Comparison of ENCODE assay signal across 8 cellular contexts in the genomic region with DNA sequence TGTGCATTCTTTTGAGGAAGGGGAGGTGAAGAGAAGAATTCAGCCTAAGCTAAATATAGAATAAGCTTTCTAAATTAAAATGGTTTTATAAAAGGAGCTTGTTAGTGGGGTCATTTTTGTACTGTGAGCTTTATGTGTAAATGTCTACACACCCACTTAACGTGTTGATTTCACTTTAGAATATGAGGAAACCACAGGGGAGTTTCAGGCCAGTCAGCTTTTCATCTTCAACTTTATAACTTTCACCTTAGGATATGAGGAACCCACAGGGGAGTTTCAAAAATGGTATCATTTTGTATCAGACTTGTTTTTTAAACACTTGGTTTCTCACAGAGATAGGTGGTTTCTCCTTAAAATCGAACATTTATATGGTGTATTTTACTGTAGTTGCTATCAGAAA.
DNase-seq lines count a peak whose midpoint lies in the region; ATAC-seq and TF ChIP-seq lines count a peak whose summit lies in the region.
"Not testable (repeated sequence)": the region's sequence is repeated elsewhere in the genome, so short reads cannot be mapped to it uniquely, and the experiment has no call there.

No MANE protein-coding gene starts in this region.

- not testable (repeated sequence) for DNase-seq in LNCaP clone FGC (ENCODE audit: low read depth); WTC11 (ENCODE audit: low spot score); adrenal gland; left lung; trophoblast cell; testis

- peaks cover 39% of the 10 kb centered on the region for H3K27me3 Mint-ChIP-seq in WTC11 (ENCODE audit: low read depth)

- peak overlapping the region; percentile 59 to 87 (median 76) for H3K4me2 ChIP-seq in BLaER1 treated with 17β-estradiol and CSF1 and Interleukin-3, amounts not matched to agents 10 nM and 100 nM
- H3K4me2 ChIP-seq in trophoblast cell (ENCODE audit: low read length): peak overlapping the region; percentile 16

- POLR2A ChIA-PET in WTC11 (lab: Charles Lee): not testable (repeated sequence)

- peak overlapping the region in 9 of 11 experiments; percentile 75 to 85 (median 82); a peak in 14 of 22 replicates for H3K9ac ChIP-seq in BLaER1 treated with 17β-estradiol and CSF1 and Interleukin-3, amounts not matched to agents 10 nM and 100 nM
- H3K9ac ChIP-seq in endocrine pancreas (ENCODE audit: control insufficient read depth, insufficient read depth, low read length); trophoblast cell (ENCODE audit: low read length): not testable (repeated sequence)

- not testable (repeated sequence) for H2BK120ac ChIP-seq in trophoblast cell (ENCODE audit: insufficient read depth, low read length, poor library complexity)

- H4K8ac ChIP-seq in trophoblast cell (ENCODE audit: low read depth, low read length): not testable (repeated sequence)

- H3K4me1 Mint-ChIP-seq in WTC11: not testable (repeated sequence)

- not testable (repeated sequence) for H3K18ac ChIP-seq in trophoblast cell (ENCODE audit: low read length)

- intact Hi-C loops in adrenal gland (cut with DNase I); left lung (cut with DNase I); testis (cut with DNase I; ENCODE audit: low total_unique reads): not testable (repeated sequence)

- H3K79me2 ChIP-seq in trophoblast cell (ENCODE audit: control insufficient read depth, insufficient read depth, low read length, poor library complexity): not testable (repeated sequence)

- not testable (repeated sequence) for H3K23ac ChIP-seq in trophoblast cell (ENCODE audit: low read length)

- not testable (repeated sequence) for H4K12ac ChIP-seq in trophoblast cell (ENCODE audit: low read depth, low read length)

- H3K36me3 ChIP-seq in BLaER1 treated with 17β-estradiol and CSF1 and Interleukin-3, amounts not matched to agents 10 nM and 100 nM; adrenal gland (replicated peaks in 1 of 2); endocrine pancreas (ENCODE audit: control insufficient read depth, insufficient read depth, low read length); left lung; trophoblast cell (ENCODE audit: control insufficient read depth in 1 of 2, insufficient read depth in 2 of 2, low read length in 2 of 2); testis (ENCODE audit: low read depth, missing control alignments): not testable (repeated sequence)

- TF ChIP-seq POLR2A in adrenal gland (IDR thresholded peaks at IDR 0.05); testis (IDR thresholded peaks at IDR 0.05): not testable (repeated sequence)

- not testable (repeated sequence) for TF ChIP-seq CTCF in LNCaP clone FGC (IDR thresholded peaks at IDR 0.05; ENCODE audit: control insufficient read depth, extremely low read depth, insufficient read depth); WTC11 (IDR thresholded peaks at IDR 0.05); adrenal gland (IDR thresholded peaks at IDR 0.05); left lung (IDR thresholded peaks at IDR 0.05); testis (IDR thresholded peaks at IDR 0.05)

- H2BK12ac ChIP-seq in trophoblast cell (ENCODE audit: low read length): not testable (repeated sequence)

- not testable (repeated sequence) for H3K27me3 ChIP-seq in BLaER1 treated with 17β-estradiol and CSF1 and Interleukin-3, amounts not matched to agents 10 nM and 100 nM; adrenal gland; endocrine pancreas (ENCODE audit: control insufficient read depth, insufficient read depth, low read length); left lung; trophoblast cell (ENCODE audit: insufficient read depth, low read length); testis

- not testable (repeated sequence) for H2BK5ac ChIP-seq in trophoblast cell (ENCODE audit: low read depth, low read length, poor library complexity)

- H2AFZ ChIP-seq in trophoblast cell (ENCODE audit: insufficient read depth, low read length, poor library complexity): not testable (repeated sequence)

- not testable (repeated sequence) for H4K91ac ChIP-seq in trophoblast cell (ENCODE audit: low read depth, low read length)

- not testable (repeated sequence) for H3K4me1 ChIP-seq in BLaER1 treated with 17β-estradiol and CSF1 and Interleukin-3, amounts not matched to agents 10 nM and 100 nM; adrenal gland (replicated peaks in 1 of 2); endocrine pancreas (ENCODE audit: control insufficient read depth, insufficient read depth, low read length); left lung; trophoblast cell (ENCODE audit: control insufficient read depth in 1 of 2, insufficient read depth in 2 of 2, low read length in 2 of 2); testis

- not testable (repeated sequence) for H3K79me1 ChIP-seq in trophoblast cell (ENCODE audit: low read length)

- peak overlapping the region; percentile 64 to 78 (median 70); a peak in 17 of 20 replicates for H3K4me3 ChIP-seq in BLaER1 treated with 17β-estradiol and CSF1 and Interleukin-3, amounts not matched to agents 10 nM and 100 nM
- H3K4me3 ChIP-seq in LNCaP clone FGC (ENCODE audit: low read depth, low read length) (peak overlapping the region; percentile 53), adrenal gland (peak overlapping the region in 2 of 4 donors; percentile 37 to 93), endocrine pancreas (ENCODE audit: control insufficient read depth, insufficient read depth, low read length) (peak overlapping the region; percentile 89), left lung (peak overlapping the region; percentile 47 to 49), testis (peak overlapping the region; percentile 59 to 65)
- not testable (repeated sequence) for H3K4me3 ChIP-seq in trophoblast cell (ENCODE audit: low read depth, low read length)

- not testable (repeated sequence) for H3K36me3 Mint-ChIP-seq in WTC11

- H3K9me3 ChIP-seq in BLaER1 treated with 17β-estradiol and CSF1 and Interleukin-3, amounts not matched to agents 10 nM and 100 nM (replicated peaks in 1 of 11); adrenal gland (replicated peaks in 1 of 3); endocrine pancreas (ENCODE audit: control insufficient read depth, low read length); left lung; trophoblast cell (ENCODE audit: insufficient read depth, low read depth, low read length); testis: not testable (repeated sequence)

- peak overlapping the region in 9 of 11 experiments; percentile 73 to 87 (median 83); a peak in 17 of 22 replicates for H3K27ac ChIP-seq in BLaER1 treated with 17β-estradiol and CSF1 and Interleukin-3, amounts not matched to agents 10 nM and 100 nM
- H3K27ac ChIP-seq in adrenal gland: peak overlapping the region; percentile 46 to 99 (median 91)
- H3K27ac ChIP-seq in left lung: peak overlapping the region; percentile 81 to 89
- H3K27ac ChIP-seq in trophoblast cell (ENCODE audit: low read depth, low read length): not testable (repeated sequence)
- H3K27ac ChIP-seq in testis: peak overlapping the region; percentile 82 to 95

- H3K14ac ChIP-seq in trophoblast cell (ENCODE audit: low read length): not testable (repeated sequence)

- H3K4ac ChIP-seq in trophoblast cell (ENCODE audit: low read depth, low read length): not testable (repeated sequence)

- WGBS in adrenal gland, 4 donors: 0 to 3% (median 1%) methylated on average over 1 to 2 of the region's 2 CpGs
- WGBS in trophoblast cell (ENCODE audit: extremely low coverage, insufficient coverage, insufficient read length): no CpG with 5 or more reads among the region's 2 CpGs
- 6 to 18% methylated on average over 2 of the region's 2 CpGs for WGBS in testis, 2 donors

- peak overlapping the region; percentile 67 for H3K4me3 Mint-ChIP-seq in WTC11

- not testable (repeated sequence) for H3K9me3 Mint-ChIP-seq in WTC11

- ATAC-seq in WTC11, left lung: not testable (repeated sequence)

- not testable (repeated sequence) for H3K27ac Mint-ChIP-seq in WTC11

- not testable (repeated sequence) for H4K20me1 ChIP-seq in BLaER1 treated with 17β-estradiol and CSF1 and Interleukin-3, amounts not matched to agents 10 nM and 100 nM

- not testable (repeated sequence) for H2AK5ac ChIP-seq in trophoblast cell (ENCODE audit: low read length)

- CTCF ChIA-PET in WTC11 (lab: Charles Lee): not testable (repeated sequence)
